In genomic region chr16:84647830-84648594, GRCh38 we compare ENCODE assay signal across 8 cellular contexts. TPM values are rescaled to one million over a fixed set of nuclear protein-coding genes. Genes with fewer than 3 reads are reported as not detected.
DNase-seq lines count a peak whose midpoint lies in the region; ATAC-seq and TF ChIP-seq lines count a peak whose summit lies in the region.

TSS of gene KLHL36 (plus strand) at chr16:84648511. CDS start at chr16:84650868, 2,357 bp downstream.

- peak within 1 kb of the TSS; percentile 76 for H3K4me3 Mint-ChIP-seq in activated naive CD4-positive, alpha-beta T cell treated with anti-CD3 and anti-CD28 coated beads for 36 hours
- peak within 1 kb of the TSS; percentile 89 for H3K4me3 Mint-ChIP-seq in glutamatergic neuron (ENCODE audit: unreplicated experiment)
- H3K4me3 Mint-ChIP-seq in osteocyte (ENCODE audit: unreplicated experiment) = peak within 1 kb of the TSS; percentile 75

- intact Hi-C loops in activated naive CD4-positive, alpha-beta T cell treated with anti-CD3 and anti-CD28 coated beads for 36 hours (cut with micrococcal nuclease) = loop anchor here (10.0 kb wide), 1 partner anchor 907 kb away; no protein-coding TSS in a partner anchor

- no peaks in the 10 kb centered on the region for H3K9me3 Mint-ChIP-seq in activated naive CD4-positive, alpha-beta T cell treated with anti-CD3 and anti-CD28 coated beads for 36 hours
- H3K9me3 Mint-ChIP-seq in glutamatergic neuron (ENCODE audit: unreplicated experiment) = peaks cover 9% of the 10 kb centered on the region
- no peaks in the 10 kb centered on the region for H3K9me3 Mint-ChIP-seq in osteocyte (ENCODE audit: unreplicated experiment)

- H3K27me3 Mint-ChIP-seq in activated naive CD4-positive, alpha-beta T cell treated with anti-CD3 and anti-CD28 coated beads for 36 hours (ENCODE audit: low read depth) = no peaks in the 10 kb centered on the region
- H3K27me3 Mint-ChIP-seq in glutamatergic neuron (ENCODE audit: unreplicated experiment) = peaks cover 9% of the 10 kb centered on the region
- H3K27me3 Mint-ChIP-seq in osteocyte (ENCODE audit: unreplicated experiment) = no peaks in the 10 kb centered on the region

- H3K9me3 ChIP-seq in RWPE2 (ENCODE audit: severe bottlenecking) (no peaks in the 10 kb centered on the region), thymus (ENCODE audit: control insufficient read depth) (peaks cover 2% of the 10 kb centered on the region)

- peak; percentile 54 for ATAC-seq in GM18517 (IDR thresholded peaks at IDR 0.05; ENCODE audit: unreplicated experiment)
- peak; percentile 74 for ATAC-seq in HG03025 (IDR thresholded peaks at IDR 0.05; ENCODE audit: low FRiP score, unreplicated experiment)
- ATAC-seq in RWPE2 (ENCODE audit: low read depth) = peak; percentile 61

- peak; percentile 59 for DNase-seq in ACHN
- DNase-seq in RWPE2 (ENCODE audit: low spot score) = no peak
- peak; percentile 62 for DNase-seq in activated naive CD4-positive, alpha-beta T cell treated with anti-CD3 and anti-CD28 coated beads for 36 hours
- peak; percentile 73 for DNase-seq in glutamatergic neuron
- DNase-seq in osteocyte (ENCODE audit: extremely low spot score, unreplicated experiment) = no peak

- WGBS in thymus = 6% methylated on average over 77 of the region's 77 CpGs

- peaks cover 17% of the 10 kb centered on the region for H3K36me3 Mint-ChIP-seq in activated naive CD4-positive, alpha-beta T cell treated with anti-CD3 and anti-CD28 coated beads for 36 hours (ENCODE audit: low read depth)
- H3K36me3 Mint-ChIP-seq in glutamatergic neuron (ENCODE audit: unreplicated experiment) (peaks cover 5% of the 10 kb centered on the region), osteocyte (ENCODE audit: unreplicated experiment) (peaks cover 7% of the 10 kb centered on the region)

- peak within 1 kb of the TSS; percentile 51 for H3K27ac Mint-ChIP-seq in activated naive CD4-positive, alpha-beta T cell treated with anti-CD3 and anti-CD28 coated beads for 36 hours
- peak within 1 kb of the TSS; percentile 82 for H3K27ac Mint-ChIP-seq in glutamatergic neuron (ENCODE audit: unreplicated experiment)
- peak within 1 kb of the TSS; percentile 82 for H3K27ac Mint-ChIP-seq in osteocyte (ENCODE audit: unreplicated experiment)

- no peaks in the 10 kb centered on the region for H3K27me3 ChIP-seq in RWPE2 (ENCODE audit: insufficient read depth, poor library complexity, severe bottlenecking)
- H3K27me3 ChIP-seq in thymus (ENCODE audit: control insufficient read depth, insufficient read depth) = peaks cover 3% of the 10 kb centered on the region

- H3K4me3 ChIP-seq in RWPE2 (ENCODE audit: severe bottlenecking) (peak within 1 kb of the TSS; percentile 92), thymus (ENCODE audit: low read length) (peak within 1 kb of the TSS; percentile 96)

- H3K27ac ChIP-seq in RWPE2 (ENCODE audit: poor library complexity, severe bottlenecking) (peak within 1 kb of the TSS; percentile 53), thymus (ENCODE audit: low read depth) (peak within 1 kb of the TSS; percentile 68)

- CTCF ChIA-PET in activated naive CD4-positive, alpha-beta T cell treated with anti-CD3 and anti-CD28 coated beads for 36 hours (lab: Charles Lee) = interaction anchor here (0.6 to 1.5 kb wide), 2 partner anchors 78 to 107 kb away, joined by 4 to 9 read pairs; no protein-coding TSS in a partner anchor

- H3K4me1 Mint-ChIP-seq in activated naive CD4-positive, alpha-beta T cell treated with anti-CD3 and anti-CD28 coated beads for 36 hours (ENCODE audit: low read depth) = peaks cover 42% of the 10 kb centered on the region
- H3K4me1 Mint-ChIP-seq in glutamatergic neuron (ENCODE audit: low read depth, unreplicated experiment) = peaks cover 24% of the 10 kb centered on the region
- H3K4me1 Mint-ChIP-seq in osteocyte (ENCODE audit: unreplicated experiment) = peaks cover 25% of the 10 kb centered on the region

- in situ Hi-C loops in ACHN (cut with HindIII; ENCODE audit: low pct_ligation_motif_present, low pct_unique_long_range_greater_than_20kb, low sequenced_read_pairs) = no loop called here

- H3K36me3 ChIP-seq in RWPE2 (ENCODE audit: low read depth) (peaks cover 27% of the 10 kb centered on the region), thymus (ENCODE audit: control insufficient read depth, insufficient read depth) (peaks cover 8% of the 10 kb centered on the region)

- H3K4me1 ChIP-seq in RWPE2 (ENCODE audit: insufficient read depth, poor library complexity, severe bottlenecking) = peaks cover 16% of the 10 kb centered on the region
- peaks cover 17% of the 10 kb centered on the region for H3K4me1 ChIP-seq in thymus (ENCODE audit: control insufficient read depth, insufficient read depth, low read length)

- TF ChIP-seq CTCF in RWPE2 (IDR thresholded peaks at IDR 0.05; ENCODE audit: poor library complexity, severe bottlenecking) = no peak
- no peak for TF ChIP-seq CTCF in glutamatergic neuron (IDR thresholded peaks at IDR 0.05; ENCODE audit: partially characterized antibody, unreplicated experiment)
- no peak for TF ChIP-seq CTCF in osteocyte (IDR thresholded peaks at IDR 0.05)

RNA-seq across cellular contexts. Expression of gene KLHL36, which starts in this region (rescaled TPM):
- total RNA-seq in activated naive CD4-positive, alpha-beta T cell treated with anti-CD3 and anti-CD28 coated beads for 36 hours = 10 to 100 TPM; 45.7 to 50.3 TPM
- total RNA-seq in glutamatergic neuron (ENCODE audit: unreplicated experiment) (38.2 TPM), osteocyte (49.0 and 50.0 TPM in 2 replicates)
- polyA plus RNA-seq in thymus = 17.8 TPM

Comparison
In these comparisons a context has a peak if more than half of its experiments do, and no peak if none do; other contexts are left out.
1. DNase-seq: peak in ACHN (single experiment), activated naive CD4-positive, alpha-beta T cell treated with anti-CD3 and anti-CD28 coated beads for 36 hours (single experiment) and glutamatergic neuron (single experiment); none in RWPE2 (single experiment) and osteocyte (single experiment).
2. Peak in every context shown above with its lines, with median percentiles within 50 percentile points of each other: ATAC-seq, H3K27ac Mint-ChIP-seq and H3K4me3 Mint-ChIP-seq.